26 cellular contexts compared by ENCODE assay signal in the genomic region with DNA sequence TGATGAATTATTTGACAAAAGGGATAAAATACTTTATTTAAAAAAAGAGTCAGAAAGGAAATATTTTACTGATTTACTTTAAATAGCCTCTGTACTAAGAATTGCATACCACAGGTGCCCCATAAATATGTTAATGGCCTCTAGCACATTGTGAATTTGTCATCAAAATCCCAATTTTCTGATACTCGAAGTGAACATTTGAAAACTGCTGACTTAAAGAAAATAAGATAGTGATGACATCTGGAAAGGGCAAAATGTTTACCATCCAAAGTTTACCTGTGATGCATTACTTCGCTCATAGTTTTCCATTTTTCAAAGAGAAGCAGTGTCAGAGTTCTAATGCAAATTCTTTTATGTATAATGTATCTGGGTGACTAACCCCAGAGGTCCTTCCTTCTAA.
"Had no signal": no experiment of that assay in that cellular context is flagged by ENCODE, and none has a peak within 500 bp of the region (broad histone marks: within the 10 kb centered on the region; RNA-seq: fewer than 3 reads in every experiment).

No MANE protein-coding gene starts in this region.

- H3K9me3 Mint-ChIP-seq: neural progenitor cell; stimulated activated effector memory CD8-positive, alpha-beta T cell treated with anti-CD3 and anti-CD28 coated beads, Interleukin-12 subunit alpha, Interleukin-12 subunit beta, amount 100 ng/mL, for 72 hours had no signal

- DNase-seq: dorsolateral prefrontal cortex; effector CD4-positive, alpha-beta T cell; erythroblast; esophagus squamous epithelium; gastrocnemius medialis; heart right ventricle; hippocampal formation; left cardiac atrium; left lung; mesendoderm; midbrain; naive thymus-derived CD4-positive, alpha-beta T cell; sigmoid colon; stimulated activated CD4-positive, alpha-beta T cell treated with anti-CD3 and anti-CD28 coated beads, Interleukin-2, amount 100 ng/mL, for 24 hours; stimulated activated CD4-positive, alpha-beta T cell treated with anti-CD3 and anti-CD28 coated beads, Interleukin-4, amount 100 ng/mL, for 24 hours; stimulated activated naive CD4-positive, alpha-beta T cell treated with Interleukin-2 at 50 U/mL for 16 hours; stomach; thyroid gland; trophoblast cell had no signal

- FAIRE-seq: colon, islet of Langerhans had no signal

- H3K9ac ChIP-seq: neural progenitor cell had no signal

- ATAC-seq: gastrocnemius medialis; heart right ventricle; left cardiac atrium; left lung; naive thymus-derived CD4-positive, alpha-beta T cell; stimulated activated effector memory CD8-positive, alpha-beta T cell treated with anti-CD3 and anti-CD28 coated beads, Interleukin-12 subunit alpha, Interleukin-12 subunit beta, amount 100 ng/mL, for 72 hours had no signal

- H3K36me3 ChIP-seq: esophagus squamous epithelium, gastrocnemius medialis, heart right ventricle, left lung, neural progenitor cell, prostate gland, right atrium auricular region, sigmoid colon, stomach, thyroid gland had no signal

- H3K4me1 ChIP-seq: gastrocnemius medialis, heart right ventricle, neural progenitor cell, prostate gland, right atrium auricular region, sigmoid colon, stomach had no signal

- H3K4me1 Mint-ChIP-seq: neural progenitor cell; stimulated activated effector memory CD8-positive, alpha-beta T cell treated with anti-CD3 and anti-CD28 coated beads, Interleukin-12 subunit alpha, Interleukin-12 subunit beta, amount 100 ng/mL, for 72 hours had no signal

- H3K9me3 ChIP-seq: esophagus squamous epithelium, gastrocnemius medialis, heart right ventricle, left lung, prostate gland, right atrium auricular region, sigmoid colon, stomach, thyroid gland had no signal

- H3K27ac ChIP-seq: dorsolateral prefrontal cortex, esophagus squamous epithelium, gastrocnemius medialis, heart right ventricle, left lung, neural progenitor cell, prostate gland, right atrium auricular region, sigmoid colon, stomach, thyroid gland had no signal

- H2AFZ ChIP-seq: neural progenitor cell had no signal

- H3K4me3 Mint-ChIP-seq: naive thymus-derived CD4-positive, alpha-beta T cell; nephron; neural progenitor cell; stimulated activated effector memory CD8-positive, alpha-beta T cell treated with anti-CD3 and anti-CD28 coated beads, Interleukin-12 subunit alpha, Interleukin-12 subunit beta, amount 100 ng/mL, for 72 hours had no signal

- H3K27me3 ChIP-seq: esophagus squamous epithelium, gastrocnemius medialis, heart right ventricle, left lung, neural progenitor cell, right atrium auricular region, sigmoid colon, stomach, thyroid gland had no signal

- H3K4me3 ChIP-seq: dorsolateral prefrontal cortex, esophagus squamous epithelium, gastrocnemius medialis, heart right ventricle, left lung, neural progenitor cell, prostate gland, right atrium auricular region, sigmoid colon, stomach, thyroid gland had no signal

- H3K36me3 Mint-ChIP-seq: neural progenitor cell; stimulated activated effector memory CD8-positive, alpha-beta T cell treated with anti-CD3 and anti-CD28 coated beads, Interleukin-12 subunit alpha, Interleukin-12 subunit beta, amount 100 ng/mL, for 72 hours had no signal

- H3K27ac Mint-ChIP-seq: naive thymus-derived CD4-positive, alpha-beta T cell; neural progenitor cell; stimulated activated effector memory CD8-positive, alpha-beta T cell treated with anti-CD3 and anti-CD28 coated beads, Interleukin-12 subunit alpha, Interleukin-12 subunit beta, amount 100 ng/mL, for 72 hours had no signal

- H3K4me2 ChIP-seq: neural progenitor cell had no signal
